34 cellular contexts compared by ENCODE assay signal in the genomic region with DNA sequence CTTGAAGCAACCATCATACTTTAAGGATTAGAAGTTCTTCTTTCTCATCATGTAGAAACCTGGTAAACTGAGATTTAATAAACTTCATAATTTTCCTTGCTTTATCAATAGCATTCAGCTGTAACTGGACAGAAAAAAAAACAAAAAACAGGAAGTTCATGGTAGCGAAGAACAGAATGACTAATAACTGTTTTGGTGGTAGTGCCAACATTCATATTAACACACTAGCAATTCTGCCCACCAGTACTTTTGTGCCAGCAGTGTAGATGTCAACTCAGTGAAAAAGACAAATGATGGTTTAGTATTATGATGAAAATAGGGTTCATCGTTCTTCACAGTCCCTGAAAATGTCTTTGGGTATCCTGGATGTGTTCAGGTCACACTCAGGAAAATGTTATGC.
"Had no signal": no experiment of that assay in that cellular context is flagged by ENCODE, and none has a peak within 500 bp of the region (broad histone marks: within the 10 kb centered on the region; RNA-seq: fewer than 3 reads in every experiment).

No MANE protein-coding gene starts in this region.

- ATAC-seq: activated CD8-positive, alpha-beta memory T cell treated with anti-CD3 and anti-CD28 coated beads, Interleukin-2, amount 10 ng/mL, durations not matched to agents 7 days and 5 days; activated naive CD8-positive, alpha-beta T cell treated with anti-CD3 and anti-CD28 coated beads, Interleukin-2, amount 50 U/mL, for 24 hours; PC-3 had no signal

- DNase-seq: activated CD4-positive, alpha-beta memory T cell treated with anti-CD3 and anti-CD28 coated beads, Interleukin-2, amount 10 ng/mL, durations not matched to agents 7 days and 5 days; activated CD4-positive, alpha-beta T cell treated with anti-CD3 and anti-CD28 coated beads for 1 hour; activated CD4-positive, alpha-beta T cell treated with anti-CD3 and anti-CD28 coated beads for 48 hours; activated CD4-positive, CD25-positive, alpha-beta regulatory T cell; activated CD8-positive, alpha-beta memory T cell treated with anti-CD3 and anti-CD28 coated beads for 24 hours; activated CD8-positive, alpha-beta memory T cell treated with anti-CD3 and anti-CD28 coated beads, Interleukin-2, amount 10 ng/mL, durations not matched to agents 7 days and 5 days; activated CD8-positive, alpha-beta memory T cell treated with anti-CD3 and anti-CD28 coated beads, Interleukin-2, amount 50 U/mL, for 48 hours; activated effector memory CD4-positive, alpha-beta T cell treated with Interleukin-2 at 50 U/mL for 16 hours; activated naive CD4-positive, alpha-beta T cell treated with anti-CD3 and anti-CD28 coated beads, Interleukin-2, amount 10 ng/mL, durations not matched to agents 7 days and 5 days; activated naive CD8-positive, alpha-beta T cell treated with anti-CD3 and anti-CD28 coated beads, Interleukin-2, amount 50 U/mL, for 24 hours; activated T-cell treated with anti-CD3 and anti-CD28 coated beads, Interleukin-2, amount 50 U/mL, for 48 hours; anterior cingulate cortex; colonic mucosa; MG63; NCI-H1048; NCI-H1105 treated with DMSO at 0.1 percent for 48 hours; NCI-H1436; NCI-H1694; NCI-H1930; NCI-H2081 treated with DMSO at 0.1 percent for 48 hours; NCI-H226; NCI-H446 treated with DMSO at 0.1 percent for 48 hours; NCI-H524; NK-92 treated with Interleukin-12 subunit alpha and Interleukin-12 subunit beta, amount 100 ng/mL, for 24 hours; PC-3; Peyer's patch; RPMI8226; SHP77 treated with DMSO at 0.1 percent for 48 hours; SK-N-SH; SW 1271; T-helper 1 cell; T-helper 2 cell; T-helper 9 cell; WERI-Rb-1 had no signal
